In genomic region chr6:43817192-43817591, GRCh38 we compare ENCODE assay signal across 8 cellular contexts. TPM values are rescaled to one million over a fixed set of nuclear protein-coding genes. Genes with fewer than 3 reads are reported as not detected.
DNase-seq lines count a peak whose midpoint lies in the region; ATAC-seq, FAIRE-seq and TF ChIP-seq lines count a peak whose summit lies in the region.

No MANE protein-coding gene starts in this region.

- H3K79me2 ChIP-seq in GM23248 (ENCODE audit: insufficient read depth), result no peaks in the 10 kb centered on the region

- POLR2A ChIA-PET in A673 (lab: Charles Lee; ENCODE audit: low non-redundant PET), result no interaction called here

- H3K9me3 ChIP-seq in A673 (ENCODE audit: low read depth, low read length, poor library complexity, severe bottlenecking) (no peaks in the 10 kb centered on the region), GM23248 (ENCODE audit: low read depth) (no peaks in the 10 kb centered on the region), SJCRH30 (replicated peaks) (no peaks in the 10 kb centered on the region), small intestine (ENCODE audit: control insufficient read depth, low read depth) (no peaks in the 10 kb centered on the region)

- H4K20me1 ChIP-seq in GM23248 (ENCODE audit: insufficient read depth), result no peaks in the 10 kb centered on the region

- H3K36me3 ChIP-seq in A673 (ENCODE audit: insufficient read depth, low read length, poor library complexity, severe bottlenecking) (no peaks in the 10 kb centered on the region), GM23248 (ENCODE audit: low read depth) (no peaks in the 10 kb centered on the region), SJCRH30 (no peaks in the 10 kb centered on the region), small intestine (ENCODE audit: control insufficient read depth in 2 of 2, insufficient read depth in 2 of 2, low read length in 2 of 2) (no peaks in the 10 kb centered on the region)

- 75 to 76% methylated on average over 4 of the region's 4 CpGs for WGBS in GM23248 (ENCODE audit: low coverage in 1 of 2, low lambda C conversion rate in 2 of 2, missing lambda C conversion rate in 2 of 2), 2 experiments
- WGBS in small intestine, 3 donors, result 37 to 51% (median 38%) methylated on average over 4 of the region's 4 CpGs

- DNase-seq in A673 (ENCODE audit: low spot score) (peak; percentile 33), GM23248 (peak; percentile 69), SJCRH30 (peak; percentile 45 to 60), epithelial cell of esophagus (ENCODE audit: low read depth) (peak; percentile 40), small intestine (peak; percentile 68), NCI-H345 treated with DMSO at 0.1 percent for 48 hours (lab: John Stamatoyannopoulos, UW; ENCODE audit: unreplicated experiment) (no peak), cortex of kidney (lab: John Stamatoyannopoulos, UW) (no peak)

- no peak overlapping the region for H3K4me2 ChIP-seq in GM23248 (ENCODE audit: unreplicated experiment)

- CTCF ChIA-PET in A673 (lab: Charles Lee), result no interaction called here

- no peaks in the 10 kb centered on the region for H3K4me1 ChIP-seq in A673 (ENCODE audit: insufficient read depth, low read length, poor library complexity, severe bottlenecking)
- H3K4me1 ChIP-seq in GM23248 (ENCODE audit: insufficient read depth), result no peaks in the 10 kb centered on the region
- peaks cover 11% of the 10 kb centered on the region for H3K4me1 ChIP-seq in SJCRH30
- peaks cover 6 to 11% of the 10 kb centered on the region in 2 donors for H3K4me1 ChIP-seq in small intestine (ENCODE audit: control insufficient read depth in 2 of 2, insufficient read depth in 1 of 2, low read depth in 1 of 2, low read length in 1 of 2)

- BruUV-seq in A673 (replicated peaks; lab: Mats Ljungman, UMichigan), result no TSS peak

- no peak overlapping the region; the same call in 1 of the 2 replicates for H2AFZ ChIP-seq in GM23248

- H3K27me3 ChIP-seq in A673 (replicated peaks; ENCODE audit: insufficient read depth, low read depth, low read length, poor library complexity), result no peaks in the 10 kb centered on the region
- no peaks in the 10 kb centered on the region for H3K27me3 ChIP-seq in GM23248 (replicated peaks; ENCODE audit: insufficient read depth)
- no peaks in the 10 kb centered on the region; the same call in 1 of the 2 replicates for H3K27me3 ChIP-seq in SJCRH30
- no peaks in the 10 kb centered on the region for H3K27me3 ChIP-seq in small intestine (ENCODE audit: control insufficient read depth in 2 of 2, insufficient read depth in 2 of 2, low read length in 2 of 2)

- H3K27ac ChIP-seq in A673 (ENCODE audit: low read depth, low read length, poor library complexity, severe bottlenecking) (no peak overlapping the region), GM23248 (no peak overlapping the region), SJCRH30 (no peak overlapping the region), small intestine (ENCODE audit: low read depth in 1 of 2, low read length in 1 of 2) (no peak overlapping the region)

- H3K4me3 ChIP-seq in A673 (ENCODE audit: low read depth, low read length, poor library complexity, severe bottlenecking), result no peak overlapping the region
- H3K4me3 ChIP-seq in GM23248, result no peak overlapping the region
- H3K4me3 ChIP-seq in SJCRH30, result no peak overlapping the region
- no peak overlapping the region for H3K4me3 ChIP-seq in epithelial cell of esophagus (ENCODE audit: low read length)
- no peak overlapping the region for H3K4me3 ChIP-seq in small intestine (ENCODE audit: low read depth in 1 of 2, low read length in 2 of 2)

- no peak for ATAC-seq in HG02884 (IDR thresholded peaks at IDR 0.05; ENCODE audit: unreplicated experiment)

- intact Hi-C loops in A673 (cut with micrococcal nuclease; ENCODE audit: unreplicated experiment), result no loop called here

- no peaks in the 10 kb centered on the region for H3K9me2 ChIP-seq in GM23248 (ENCODE audit: insufficient read depth)

- FAIRE-seq in small intestine (lab: Jason Lieb, UNC), result no peak

- peak; percentile 28; the same call in 1 of the 2 replicates for TF ChIP-seq CTCF in A673 (conservative IDR thresholded peaks at IDR 0.05; ENCODE audit: low read depth, low read length)
- TF ChIP-seq CTCF in epithelial cell of esophagus (IDR thresholded peaks at IDR 0.05; ENCODE audit: insufficient read depth, low read depth, low read length, missing control alignments), result peak; percentile 18

- H3K9ac ChIP-seq in GM23248, result no peak overlapping the region

- in situ Hi-C loops in GM23248 (cut with MboI), result no loop called here

- H3F3A ChIP-seq in GM23248 (ENCODE audit: insufficient read depth), result no peaks in the 10 kb centered on the region

RNA-seq across cellular contexts. Expression of gene VEGFA, which starts 47.2 kb away (rescaled TPM):
- 116 and 144 TPM in 2 replicates for total RNA-seq in A673 (2021)
- total RNA-seq in GM23248 (2014; rRNA removed; shearing (Covaris generic)), result 197 and 241 TPM in 2 replicates
- polyA plus RNA-seq in GM23248 (2016; fragmentation: Nextera tagmentation; extraction: Ambion mirVana) (9.3 and 10.7 TPM in 2 replicates), small intestine (100 to 1,000 TPM; 100 to 144 (median 107) TPM)
- total RNA-seq in SJCRH30 (2014; rRNA removed; shearing (Covaris generic)), result 27.0 and 31.6 TPM in 2 replicates

Comparison
In these comparisons a context has a peak if more than half of its experiments do, and no peak if none do; other contexts are left out.
1. DNase-seq: peak in A673 (single experiment), GM23248 (single experiment), SJCRH30 (2 of 2), epithelial cell of esophagus (single experiment) and small intestine (single experiment); none in NCI-H345 treated with DMSO at 0.1 percent for 48 hours (single experiment) and cortex of kidney (single experiment).